Comparison of ENCODE assay signal across 2 cellular contexts in the genomic region with DNA sequence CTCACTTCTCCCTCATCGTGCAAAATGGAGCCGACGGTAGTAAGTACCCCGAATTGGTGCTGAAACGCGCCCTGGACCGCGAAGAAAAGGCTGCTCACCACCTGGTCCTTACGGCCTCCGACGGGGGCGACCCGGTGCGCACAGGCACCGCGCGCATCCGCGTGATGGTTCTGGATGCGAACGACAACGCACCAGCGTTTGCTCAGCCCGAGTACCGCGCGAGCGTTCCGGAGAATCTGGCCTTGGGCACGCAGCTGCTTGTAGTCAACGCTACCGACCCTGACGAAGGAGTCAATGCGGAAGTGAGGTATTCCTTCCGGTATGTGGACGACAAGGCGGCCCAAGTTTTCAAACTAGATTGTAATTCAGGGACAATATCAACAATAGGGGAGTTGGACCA.
TF ChIP-seq lines count a peak whose summit lies in the region.

No MANE protein-coding gene starts in this region.

TF ChIP-seq in endothelial cell of umbilical vein, 7 proteins besides CTCF, POLR2A, EP300 and RAD21:
- TF ChIP-seq MYC (IDR thresholded peaks at IDR 0.05; ENCODE audit: low read depth, low read length): no peak
- TF ChIP-seq EZH2 (IDR thresholded peaks at IDR 0.05; ENCODE audit: borderline replicate concordance, low read depth, low read length, severe bottlenecking): no peak
- no peak for TF ChIP-seq JUN (IDR thresholded peaks at IDR 0.05; ENCODE audit: borderline replicate concordance, insufficient read depth, insufficient read length, low read depth)

TF ChIP-seq in GM12891, 5 proteins besides CTCF, POLR2A, EP300 and RAD21:
- no peak for TF ChIP-seq PAX5 (IDR thresholded peaks at IDR 0.05; ENCODE audit: insufficient read depth, low read length, severe bottlenecking)
- no peak for TF ChIP-seq SPI1 (IDR thresholded peaks at IDR 0.05; ENCODE audit: low read depth, low read length)
- TF ChIP-seq TAF1 (IDR thresholded peaks at IDR 0.05; ENCODE audit: low read depth, low read length): no peak
- TF ChIP-seq POU2F2 (IDR thresholded peaks at IDR 0.05; ENCODE audit: low read depth, low read length): no peak
- no peak for TF ChIP-seq POLR2AphosphoS5 (IDR thresholded peaks at IDR 0.05; ENCODE audit: low read depth, low read length)
